Comparison of ENCODE assay signal across 7 cellular contexts in the genomic region with DNA sequence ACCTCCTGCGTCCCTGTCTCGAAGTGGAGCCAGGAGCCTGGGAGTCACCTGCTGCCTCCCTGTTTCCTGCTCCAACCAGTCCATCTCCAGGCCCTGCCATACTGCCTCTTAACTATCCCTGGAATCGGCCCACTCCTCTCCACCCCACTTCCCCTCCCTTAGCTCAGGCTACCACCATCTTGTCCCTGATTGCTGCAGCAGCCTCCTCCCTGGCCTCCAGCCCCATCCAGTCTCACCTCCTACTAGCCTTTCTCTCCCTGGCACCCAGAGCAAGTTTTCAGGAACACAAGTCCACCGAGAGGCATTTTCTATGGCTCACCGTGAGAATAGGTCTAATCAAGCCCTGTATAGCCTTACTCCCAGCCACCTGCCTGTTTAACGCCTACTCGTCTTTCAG. TPM values are rescaled to one million over a fixed set of nuclear protein-coding genes. Genes with fewer than 3 reads are reported as not detected.
A peak's percentile ranks its signal among the peaks of the same experiment; 100 is the strongest.
DNase-seq lines count a peak whose midpoint lies in the region; ATAC-seq and TF ChIP-seq lines count a peak whose summit lies in the region.

No MANE protein-coding gene starts in this region.

- CTCF ChIA-PET in activated CD4-positive, alpha-beta memory T cell treated with anti-CD3 and anti-CD28 coated beads for 36 hours (lab: Charles Lee): interaction anchor here (1.2 to 3.4 kb wide), 5 partner anchors 18 to 72 kb away, joined by 3 to 30 read pairs (median 8); partner anchors contain the start of gene NCBP3

- H3K4me3 Mint-ChIP-seq in HFFc6: peak overlapping the region; percentile 69
- peak overlapping the region; percentile 74 for H3K4me3 Mint-ChIP-seq in activated CD4-positive, alpha-beta memory T cell treated with anti-CD3 and anti-CD28 coated beads for 36 hours
- H3K4me3 Mint-ChIP-seq in stimulated activated memory B cell treated with anti-CD40 and anti-IgM and Interleukin-4, amounts not matched to agents 10 μg/mL and 1 μg/mL and 100 μg/mL, for 72 hours: peak overlapping the region; percentile 70

- peak overlapping the region; percentile 59; the same call in 1 of the 2 replicates for H3K4me3 ChIP-seq in iPS-18c (ENCODE audit: insufficient read depth, low read depth, low read length)

- ATAC-seq in stimulated activated memory B cell treated with anti-CD40 and anti-IgM and Interleukin-4, amounts not matched to agents 10 μg/mL and 1 μg/mL and 100 μg/mL, for 72 hours: no peak
- ATAC-seq in left colon: no peak

- POLR2A ChIA-PET in activated CD4-positive, alpha-beta memory T cell treated with anti-CD3 and anti-CD28 coated beads for 36 hours (lab: Charles Lee): no interaction called here

- no peak for DNase-seq in HFFc6
- no peak for DNase-seq in activated CD4-positive, alpha-beta memory T cell treated with anti-CD3 and anti-CD28 coated beads for 36 hours
- DNase-seq in left colon: no peak
- DNase-seq in glomerular visceral epithelial cell (ENCODE audit: extremely low spot score): no peak
- no peak for DNase-seq in NCI-H345 treated with DMSO at 0.1 percent for 48 hours (lab: John Stamatoyannopoulos, UW; ENCODE audit: unreplicated experiment)

- peak overlapping the region; percentile 61 for H3K27ac Mint-ChIP-seq in HFFc6
- H3K27ac Mint-ChIP-seq in activated CD4-positive, alpha-beta memory T cell treated with anti-CD3 and anti-CD28 coated beads for 36 hours: peak overlapping the region; percentile 46
- H3K27ac Mint-ChIP-seq in stimulated activated memory B cell treated with anti-CD40 and anti-IgM and Interleukin-4, amounts not matched to agents 10 μg/mL and 1 μg/mL and 100 μg/mL, for 72 hours: peak overlapping the region; percentile 84

- peaks cover 3% of the 10 kb centered on the region; the same call in 1 of the 2 replicates for H3K27me3 Mint-ChIP-seq in HFFc6 (ENCODE audit: insufficient read depth)
- no peaks in the 10 kb centered on the region for H3K27me3 Mint-ChIP-seq in activated CD4-positive, alpha-beta memory T cell treated with anti-CD3 and anti-CD28 coated beads for 36 hours
- H3K27me3 Mint-ChIP-seq in stimulated activated memory B cell treated with anti-CD40 and anti-IgM and Interleukin-4, amounts not matched to agents 10 μg/mL and 1 μg/mL and 100 μg/mL, for 72 hours: no peaks in the 10 kb centered on the region

- H3K4me1 Mint-ChIP-seq in HFFc6 (ENCODE audit: low read depth): peaks cover 54% of the 10 kb centered on the region
- H3K4me1 Mint-ChIP-seq in activated CD4-positive, alpha-beta memory T cell treated with anti-CD3 and anti-CD28 coated beads for 36 hours (ENCODE audit: low read depth): peaks cover 27% of the 10 kb centered on the region
- H3K4me1 Mint-ChIP-seq in stimulated activated memory B cell treated with anti-CD40 and anti-IgM and Interleukin-4, amounts not matched to agents 10 μg/mL and 1 μg/mL and 100 μg/mL, for 72 hours: peaks cover 40% of the 10 kb centered on the region

- intact Hi-C loops in activated CD4-positive, alpha-beta memory T cell treated with anti-CD3 and anti-CD28 coated beads for 36 hours (cut with micrococcal nuclease): loop anchor here (1.0 kb wide), 1 partner anchor 48 kb away; no protein-coding TSS in a partner anchor
- intact Hi-C loops in left colon (cut with DNase I, micrococcal nuclease): no loop called here

- TF ChIP-seq CTCF in HFFc6 (IDR thresholded peaks at IDR 0.05): no peak

- no peaks in the 10 kb centered on the region for H3K9me3 ChIP-seq in iPS-18c (ENCODE audit: control insufficient read depth, insufficient read depth, low read length)

- no peaks in the 10 kb centered on the region for H3K9me3 Mint-ChIP-seq in HFFc6
- H3K9me3 Mint-ChIP-seq in activated CD4-positive, alpha-beta memory T cell treated with anti-CD3 and anti-CD28 coated beads for 36 hours: no peaks in the 10 kb centered on the region
- H3K9me3 Mint-ChIP-seq in stimulated activated memory B cell treated with anti-CD40 and anti-IgM and Interleukin-4, amounts not matched to agents 10 μg/mL and 1 μg/mL and 100 μg/mL, for 72 hours: no peaks in the 10 kb centered on the region

- no peaks in the 10 kb centered on the region for H3K36me3 Mint-ChIP-seq in HFFc6 (ENCODE audit: low read depth)
- H3K36me3 Mint-ChIP-seq in activated CD4-positive, alpha-beta memory T cell treated with anti-CD3 and anti-CD28 coated beads for 36 hours: no peaks in the 10 kb centered on the region
- no peaks in the 10 kb centered on the region for H3K36me3 Mint-ChIP-seq in stimulated activated memory B cell treated with anti-CD40 and anti-IgM and Interleukin-4, amounts not matched to agents 10 μg/mL and 1 μg/mL and 100 μg/mL, for 72 hours

RNA-seq across cellular contexts. Expression of gene CAMKK1, which starts 0.9 kb away (rescaled TPM):
- total RNA-seq in HFFc6 (2021; fragmentation: NEBNext Ultra II Directional; extraction: Animal tissue kit (Norgen Biotek cat#: 25700)): 1 to 10 TPM; 5.4 to 6.9 (median 6.0) TPM
- total RNA-seq in activated CD4-positive, alpha-beta memory T cell treated with anti-CD3 and anti-CD28 coated beads for 36 hours: 1 to 10 TPM; 3.3 to 3.9 TPM
- total RNA-seq in left colon: 1 to 10 TPM; 5.0 to 6.3 TPM

RNA-seq across cellular contexts. Expression of gene P2RX1, which starts 22.5 kb away (rescaled TPM):
- under 1 TPM in 1 of 6 experiments, not detected in 5; 0.08 TPM for total RNA-seq in HFFc6 (2021; fragmentation: NEBNext Ultra II Directional; extraction: Animal tissue kit (Norgen Biotek cat#: 25700))
- under 1 TPM; 0.43 to 0.44 TPM for total RNA-seq in activated CD4-positive, alpha-beta memory T cell treated with anti-CD3 and anti-CD28 coated beads for 36 hours
- total RNA-seq in left colon: 1 to 10 TPM; 2.8 to 5.9 TPM

RNA-seq across cellular contexts. Expression of gene NCBP3, which starts 47.7 kb away (rescaled TPM):
- 10 to 100 TPM; 22.4 to 28.6 (median 25.3) TPM for total RNA-seq in HFFc6 (2021; fragmentation: NEBNext Ultra II Directional; extraction: Animal tissue kit (Norgen Biotek cat#: 25700))
- 10 to 100 TPM; 38.8 to 42.4 TPM for total RNA-seq in activated CD4-positive, alpha-beta memory T cell treated with anti-CD3 and anti-CD28 coated beads for 36 hours
- 10 to 100 TPM; 35.9 to 42.5 TPM for total RNA-seq in left colon
